Comparison of ENCODE assay signal across 17 cellular contexts in the genomic region with DNA sequence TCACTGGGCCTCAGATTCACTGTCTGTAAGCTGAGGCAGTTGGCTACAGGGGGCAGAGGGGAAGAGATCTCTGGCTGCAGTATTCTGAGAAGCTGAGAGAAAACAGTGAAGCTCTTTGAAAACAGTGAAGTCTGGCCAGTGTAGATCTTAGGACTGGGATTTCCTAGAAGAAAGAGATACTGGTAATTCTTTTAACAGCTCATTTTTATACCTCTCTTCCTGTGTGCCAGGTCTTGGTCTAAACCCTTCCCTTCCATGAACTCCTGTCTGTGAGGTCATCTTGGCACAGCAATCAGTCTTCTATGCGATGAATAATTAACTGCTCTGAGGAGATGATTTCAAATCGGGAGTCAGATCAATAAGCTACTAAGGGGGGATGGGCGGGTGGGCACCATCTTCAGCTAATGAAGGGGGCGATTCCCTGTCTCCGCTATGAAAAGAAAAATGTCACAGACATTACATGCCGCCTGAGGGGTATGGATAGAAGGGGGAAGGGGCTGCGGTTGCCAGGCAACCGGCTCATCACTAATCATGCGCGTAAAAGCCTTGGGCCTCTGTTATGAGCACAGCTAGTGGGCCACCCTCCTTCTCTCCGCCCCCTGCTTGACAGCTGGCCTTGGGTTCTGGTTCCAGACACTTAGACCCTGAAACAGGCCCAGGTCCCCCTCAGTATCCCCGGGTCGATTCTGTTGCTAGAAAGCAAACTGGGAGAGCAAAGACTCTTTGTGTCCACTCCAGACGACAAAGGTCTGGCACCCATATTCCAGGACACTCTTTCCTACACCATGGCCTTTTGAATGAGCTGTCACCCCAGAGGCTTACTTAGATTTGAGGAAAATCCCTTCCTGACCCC.
A peak's percentile ranks its signal among the peaks of the same experiment; 100 is the strongest.
DNase-seq lines count a peak whose midpoint lies in the region; ATAC-seq, FAIRE-seq and TF ChIP-seq lines count a peak whose summit lies in the region.
"Had no signal": no experiment of that assay in that cellular context is flagged by ENCODE, and none has a peak within 500 bp of the region (broad histone marks: within the 10 kb centered on the region; RNA-seq: fewer than 3 reads in every experiment).

No MANE protein-coding gene starts in this region.

- intact Hi-C loops in left colon (cut with DNase I, micrococcal nuclease), result loop anchor here (5.0 kb wide), 2 partner anchors 388 to 403 kb away; a partner anchor contains a TSS

- H3K27ac ChIP-seq in small intestine (ENCODE audit: low read depth in 1 of 2, low read length in 1 of 2), result no peak overlapping the region
- H3K27ac ChIP-seq: gastroesophageal sphincter, sigmoid colon, testis had no signal

- no peak for TF ChIP-seq CTCF in WTC11 (IDR thresholded peaks at IDR 0.05)

- no peaks in the 10 kb centered on the region for H3K36me3 ChIP-seq in small intestine (ENCODE audit: control insufficient read depth in 2 of 2, insufficient read depth in 2 of 2, low read length in 2 of 2)
- H3K36me3 ChIP-seq: gastroesophageal sphincter, sigmoid colon had no signal

- H3K4me1 ChIP-seq in small intestine (ENCODE audit: control insufficient read depth in 2 of 2, insufficient read depth in 1 of 2, low read depth in 1 of 2, low read length in 1 of 2), result no peaks in the 10 kb centered on the region
- H3K4me1 ChIP-seq: testis had no signal

- WGBS in small intestine, 3 donors, result 67 to 79% (median 74%) methylated on average over 14 of the region's 14 CpGs

- peak overlapping the region; percentile 80 for H3K27ac Mint-ChIP-seq in activated naive CD4-positive, alpha-beta T cell treated with anti-CD3 and anti-CD28 coated beads, Interleukin-2, amount 10 ng/mL, durations not matched to agents 7 days and 5 days
- no peak overlapping the region for H3K27ac Mint-ChIP-seq in WTC11

- no peak for FAIRE-seq in small intestine (lab: Jason Lieb, UNC)
- FAIRE-seq: GM12891 had no signal

- no peaks in the 10 kb centered on the region for H3K9me3 ChIP-seq in small intestine (ENCODE audit: control insufficient read depth, low read depth)
- H3K9me3 ChIP-seq: gastroesophageal sphincter, sigmoid colon, testis had no signal

- no peaks in the 10 kb centered on the region for H3K9me3 Mint-ChIP-seq in activated naive CD4-positive, alpha-beta T cell treated with anti-CD3 and anti-CD28 coated beads, Interleukin-2, amount 10 ng/mL, durations not matched to agents 7 days and 5 days
- H3K9me3 Mint-ChIP-seq in WTC11, result no peaks in the 10 kb centered on the region

- ATAC-seq in left colon (peak; percentile 24), WTC11 (no peak; the same call in 1 of the 2 replicates)
- ATAC-seq: gastroesophageal sphincter had no signal

- CTCF ChIA-PET in activated naive CD4-positive, alpha-beta T cell treated with anti-CD3 and anti-CD28 coated beads, Interleukin-2, amount 10 ng/mL, durations not matched to agents 7 days and 5 days (lab: Charles Lee), result interaction anchor here (1.1 to 2.2 kb wide), 8 partner anchors 10 to 793 kb away, joined by 3 to 14 read pairs (median 4); a partner anchor contains a TSS
- CTCF ChIA-PET in WTC11 (lab: Charles Lee), result interaction anchor here (0.7 to 1.2 kb wide), 7 partner anchors 9 to 433 kb away, joined by 3 to 4 read pairs (median 3); a partner anchor contains a TSS

- POLR2A ChIA-PET in WTC11 (lab: Charles Lee), result no interaction called here

- H3K27me3 Mint-ChIP-seq in activated naive CD4-positive, alpha-beta T cell treated with anti-CD3 and anti-CD28 coated beads, Interleukin-2, amount 10 ng/mL, durations not matched to agents 7 days and 5 days, result peaks cover 12% of the 10 kb centered on the region
- no peaks in the 10 kb centered on the region for H3K27me3 Mint-ChIP-seq in WTC11 (ENCODE audit: low read depth)

- DNase-seq in activated naive CD4-positive, alpha-beta T cell treated with anti-CD3 and anti-CD28 coated beads, Interleukin-2, amount 10 ng/mL, durations not matched to agents 7 days and 5 days, result no peak
- no peak for DNase-seq in activated naive CD4-positive, alpha-beta T cell treated with Interleukin-2 at 50 U/mL for 16 hours
- peak; percentile 67 for DNase-seq in NCI-H2227 (lab: John Stamatoyannopoulos, UW; ENCODE audit: unreplicated experiment)
- DNase-seq in left colon, result no peak
- peak; percentile 19 for DNase-seq in small intestine
- DNase-seq in pons (ENCODE audit: low spot score), result no peak
- no peak for DNase-seq in NCI-H1105 (lab: John Stamatoyannopoulos, UW)
- no peak for DNase-seq in WTC11 (ENCODE audit: low spot score)
- DNase-seq: activated gamma-delta T cell treated with Interleukin-2 at 50 U/mL for 16 hours; cortex of kidney; GDM1; Kasumi-1; NK-92 treated with Interleukin-12 subunit alpha and Interleukin-12 subunit beta, amount 100 ng/mL, for 24 hours; sigmoid colon; testis had no signal

- H3K4me3 Mint-ChIP-seq in activated naive CD4-positive, alpha-beta T cell treated with anti-CD3 and anti-CD28 coated beads, Interleukin-2, amount 10 ng/mL, durations not matched to agents 7 days and 5 days, result no peak overlapping the region
- H3K4me3 Mint-ChIP-seq in WTC11, result no peak overlapping the region

- H3K27me3 ChIP-seq in small intestine (ENCODE audit: control insufficient read depth in 2 of 2, insufficient read depth in 2 of 2, low read length in 2 of 2), result no peaks in the 10 kb centered on the region
- H3K27me3 ChIP-seq: gastroesophageal sphincter, sigmoid colon, testis had no signal

- H3K36me3 Mint-ChIP-seq in activated naive CD4-positive, alpha-beta T cell treated with anti-CD3 and anti-CD28 coated beads, Interleukin-2, amount 10 ng/mL, durations not matched to agents 7 days and 5 days, result no peaks in the 10 kb centered on the region
- no peaks in the 10 kb centered on the region for H3K36me3 Mint-ChIP-seq in WTC11

- H3K4me1 Mint-ChIP-seq in activated naive CD4-positive, alpha-beta T cell treated with anti-CD3 and anti-CD28 coated beads, Interleukin-2, amount 10 ng/mL, durations not matched to agents 7 days and 5 days, result peaks cover 36% of the 10 kb centered on the region
- peaks cover 9% of the 10 kb centered on the region; the same call in 1 of the 2 replicates for H3K4me1 Mint-ChIP-seq in WTC11

- no peak overlapping the region for H3K4me3 ChIP-seq in small intestine (ENCODE audit: low read depth in 1 of 2, low read length in 2 of 2)
- H3K4me3 ChIP-seq: gastroesophageal sphincter, sigmoid colon, testis had no signal

TF ChIP-seq in WTC11, 78 proteins besides CTCF, POLR2A, EP300 and RAD21:
- TF ChIP-seq TEAD4 (CRISPR knock-in tag; IDR thresholded peaks at IDR 0.05) (no peak), GABPB1 (CRISPR knock-in tag; IDR thresholded peaks at IDR 0.05) (no peak)
- TF ChIP-seq, protein P1, sequence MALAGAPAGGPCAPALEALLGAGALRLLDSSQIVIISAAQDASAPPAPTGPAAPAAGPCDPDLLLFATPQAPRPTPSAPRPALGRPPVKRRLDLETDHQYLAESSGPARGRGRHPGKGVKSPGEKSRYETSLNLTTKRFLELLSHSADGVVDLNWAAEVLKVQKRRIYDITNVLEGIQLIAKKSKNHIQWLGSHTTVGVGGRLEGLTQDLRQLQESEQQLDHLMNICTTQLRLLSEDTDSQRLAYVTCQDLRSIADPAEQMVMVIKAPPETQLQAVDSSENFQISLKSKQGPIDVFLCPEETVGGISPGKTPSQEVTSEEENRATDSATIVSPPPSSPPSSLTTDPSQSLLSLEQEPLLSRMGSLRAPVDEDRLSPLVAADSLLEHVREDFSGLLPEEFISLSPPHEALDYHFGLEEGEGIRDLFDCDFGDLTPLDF (CRISPR knock-in tag; IDR thresholded peaks at IDR 0.05), result no peak
- TF ChIP-seq, protein P2, sequence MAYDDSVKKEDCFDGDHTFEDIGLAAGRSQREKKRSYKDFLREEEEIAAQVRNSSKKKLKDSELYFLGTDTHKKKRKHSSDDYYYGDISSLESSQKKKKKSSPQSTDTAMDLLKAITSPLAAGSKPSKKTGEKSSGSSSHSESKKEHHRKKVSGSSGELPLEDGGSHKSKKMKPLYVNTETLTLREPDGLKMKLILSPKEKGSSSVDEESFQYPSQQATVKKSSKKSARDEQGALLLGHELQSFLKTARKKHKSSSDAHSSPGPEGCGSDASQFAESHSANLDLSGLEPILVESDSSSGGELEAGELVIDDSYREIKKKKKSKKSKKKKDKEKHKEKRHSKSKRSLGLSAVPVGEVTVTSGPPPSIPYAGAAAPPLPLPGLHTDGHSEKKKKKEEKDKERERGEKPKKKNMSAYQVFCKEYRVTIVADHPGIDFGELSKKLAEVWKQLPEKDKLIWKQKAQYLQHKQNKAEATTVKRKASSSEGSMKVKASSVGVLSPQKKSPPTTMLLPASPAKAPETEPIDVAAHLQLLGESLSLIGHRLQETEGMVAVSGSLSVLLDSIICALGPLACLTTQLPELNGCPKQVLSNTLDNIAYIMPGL (CRISPR knock-in tag; IDR thresholded peaks at IDR 0.05), result no peak

Comparison
In these comparisons a context has a peak if more than half of its experiments do, and no peak if none do; other contexts are left out.
1. DNase-seq: peak in NCI-H2227 (single experiment) and small intestine (single experiment); none in activated naive CD4-positive, alpha-beta T cell treated with anti-CD3 and anti-CD28 coated beads, Interleukin-2, amount 10 ng/mL, durations not matched to agents 7 days and 5 days (single experiment), activated naive CD4-positive, alpha-beta T cell treated with Interleukin-2 at 50 U/mL for 16 hours (single experiment), left colon (0 of 2), pons (single experiment), NCI-H1105 (single experiment) and WTC11 (single experiment).